In genomic region chr10:603745-604144, GRCh38 we compare ENCODE assay signal across 17 cellular contexts.
DNase-seq lines count a peak whose midpoint lies in the region; ATAC-seq and TF ChIP-seq lines count a peak whose summit lies in the region.
"Had no signal": no experiment of that assay in that cellular context is flagged by ENCODE, and none has a peak within 500 bp of the region (broad histone marks: within the 10 kb centered on the region; RNA-seq: fewer than 3 reads in every experiment).

No MANE protein-coding gene starts in this region.

- POLR2A ChIA-PET in OCI-LY7 (lab: Charles Lee) = interaction anchor here (0.6 kb wide), 1 partner anchor 380 kb away, joined by 7 read pairs; no protein-coding TSS in a partner anchor

- H3K9me3 ChIP-seq in OCI-LY1 (ENCODE audit: low read length) = no peaks in the 10 kb centered on the region
- H3K9me3 ChIP-seq in OCI-LY7 (ENCODE audit: low read length) = no peaks in the 10 kb centered on the region

- H3K36me3 ChIP-seq in OCI-LY1 (ENCODE audit: insufficient read depth, low read length) (no peaks in the 10 kb centered on the region), OCI-LY7 (ENCODE audit: insufficient read depth, low read length) (no peaks in the 10 kb centered on the region)

- no peaks in the 10 kb centered on the region for H3K9me3 Mint-ChIP-seq in nephron progenitor cell
- H3K9me3 Mint-ChIP-seq in stimulated activated memory B cell treated with anti-CD40 and anti-IgM and Interleukin-4, amounts not matched to agents 10 μg/mL and 1 μg/mL and 100 μg/mL, for 72 hours = no peaks in the 10 kb centered on the region
- H3K9me3 Mint-ChIP-seq: CD14-positive monocyte; CD8-positive, alpha-beta T cell had no signal

- H3K9ac ChIP-seq in OCI-LY1 (ENCODE audit: low read length) = peak overlapping the region; percentile 89

- H3K4me3 ChIP-seq in OCI-LY1 (ENCODE audit: low read depth, low read length, poor library complexity, severe bottlenecking) (peak overlapping the region; percentile 66), OCI-LY7 (ENCODE audit: low read depth, low read length, poor library complexity, severe bottlenecking) (no peak overlapping the region)

- peak; percentile 36 for DNase-seq in activated effector memory CD4-positive, alpha-beta T cell treated with anti-CD3 and anti-CD28 coated beads, Interleukin-2, amount 50 U/mL, for 16 hours
- no peak for DNase-seq in activated effector memory CD4-positive, alpha-beta T cell treated with Interleukin-2 at 50 U/mL for 16 hours
- DNase-seq in nephron progenitor cell (no peak), OCI-LY7 (ENCODE audit: low spot score) (no peak), NCI-H1092 (lab: John Stamatoyannopoulos, UW) (no peak)
- DNase-seq: CD8-positive, alpha-beta T cell; COR-L47; DMS153; DMS79 treated with DMSO at 0.1 percent for 48 hours; EL had no signal

- H3F3A ChIP-seq in OCI-LY1 (ENCODE audit: insufficient read depth, low read length) = peaks cover 13% of the 10 kb centered on the region

- H3K9me2 ChIP-seq in OCI-LY1 (ENCODE audit: low read depth, low read length) = no peaks in the 10 kb centered on the region
- H3K9me2 ChIP-seq in OCI-LY7 (ENCODE audit: insufficient read depth, low read length) = no peaks in the 10 kb centered on the region

- no peak overlapping the region for H3K4me3 Mint-ChIP-seq in nephron progenitor cell
- no peak overlapping the region for H3K4me3 Mint-ChIP-seq in stimulated activated memory B cell treated with anti-CD40 and anti-IgM and Interleukin-4, amounts not matched to agents 10 μg/mL and 1 μg/mL and 100 μg/mL, for 72 hours
- H3K4me3 Mint-ChIP-seq: CD8-positive, alpha-beta T cell had no signal

- intact Hi-C loops in OCI-LY7 (cut with micrococcal nuclease; ENCODE audit: unreplicated experiment) = no loop called here

- TF ChIP-seq CTCF in OCI-LY1 (IDR thresholded peaks at IDR 0.05; ENCODE audit: low read length) (no peak), nephron progenitor cell (IDR thresholded peaks at IDR 0.05) (no peak), OCI-LY7 (conservative IDR thresholded peaks at IDR 0.05; ENCODE audit: low read length) (no peak)

- peaks cover 82% of the 10 kb centered on the region for H3K4me1 Mint-ChIP-seq in nephron progenitor cell
- no peaks in the 10 kb centered on the region for H3K4me1 Mint-ChIP-seq in stimulated activated memory B cell treated with anti-CD40 and anti-IgM and Interleukin-4, amounts not matched to agents 10 μg/mL and 1 μg/mL and 100 μg/mL, for 72 hours
- H3K4me1 Mint-ChIP-seq: CD14-positive monocyte had no signal

- H4K20me1 ChIP-seq in OCI-LY1 (ENCODE audit: insufficient read depth, low read length) = no peaks in the 10 kb centered on the region
- H4K20me1 ChIP-seq in OCI-LY7 (ENCODE audit: insufficient read depth, low read length) = no peaks in the 10 kb centered on the region

- no peaks in the 10 kb centered on the region for H3K27me3 Mint-ChIP-seq in nephron progenitor cell (ENCODE audit: low read depth, poor library complexity)
- H3K27me3 Mint-ChIP-seq in stimulated activated memory B cell treated with anti-CD40 and anti-IgM and Interleukin-4, amounts not matched to agents 10 μg/mL and 1 μg/mL and 100 μg/mL, for 72 hours = peaks cover 42% of the 10 kb centered on the region

- ATAC-seq in stimulated activated memory B cell treated with anti-CD40 and anti-IgM and Interleukin-4, amounts not matched to agents 10 μg/mL and 1 μg/mL and 100 μg/mL, for 72 hours = peak; percentile 52
- ATAC-seq in GM18861 (IDR thresholded peaks at IDR 0.05; ENCODE audit: unreplicated experiment) = no peak
- ATAC-seq: CD8-positive, alpha-beta T cell; HCT116 had no signal

- H3K27ac Mint-ChIP-seq in nephron progenitor cell = peak overlapping the region; percentile 40
- no peak overlapping the region for H3K27ac Mint-ChIP-seq in stimulated activated memory B cell treated with anti-CD40 and anti-IgM and Interleukin-4, amounts not matched to agents 10 μg/mL and 1 μg/mL and 100 μg/mL, for 72 hours
- H3K27ac Mint-ChIP-seq: CD14-positive monocyte; CD8-positive, alpha-beta T cell had no signal

- CTCF ChIA-PET in OCI-LY7 (lab: Charles Lee; ENCODE audit: unreplicated experiment) = no interaction called here

- H3K4me2 ChIP-seq in OCI-LY1 (ENCODE audit: low read length) (peak overlapping the region; percentile 91), OCI-LY7 (ENCODE audit: low read length) (no peak overlapping the region)

- H3K4me1 ChIP-seq in OCI-LY1 (ENCODE audit: insufficient read depth, low read length, severe bottlenecking) = peaks cover 91% of the 10 kb centered on the region
- no peaks in the 10 kb centered on the region for H3K4me1 ChIP-seq in OCI-LY7 (ENCODE audit: insufficient read depth, low read length, poor library complexity, severe bottlenecking)

- H3K79me2 ChIP-seq in OCI-LY1 (ENCODE audit: insufficient read depth, low read length) (peaks cover 49% of the 10 kb centered on the region), OCI-LY7 (ENCODE audit: insufficient read depth, low read depth, low read length) (no peaks in the 10 kb centered on the region)

- H3K36me3 Mint-ChIP-seq in nephron progenitor cell (ENCODE audit: low read depth) = no peaks in the 10 kb centered on the region
- H3K36me3 Mint-ChIP-seq in stimulated activated memory B cell treated with anti-CD40 and anti-IgM and Interleukin-4, amounts not matched to agents 10 μg/mL and 1 μg/mL and 100 μg/mL, for 72 hours = no peaks in the 10 kb centered on the region
- H3K36me3 Mint-ChIP-seq: CD14-positive monocyte; CD8-positive, alpha-beta T cell had no signal

- BruUV-seq in OCI-LY7 (replicated peaks; lab: Mats Ljungman, UMichigan) = no TSS peak

- H2AFZ ChIP-seq in OCI-LY1 (ENCODE audit: low read length) = no peak overlapping the region
- H2AFZ ChIP-seq in OCI-LY7 (ENCODE audit: low read length) = no peak overlapping the region

- peak overlapping the region; percentile 95 for H3K27ac ChIP-seq in OCI-LY1 (ENCODE audit: low read depth, low read length, poor library complexity, severe bottlenecking)
- no peak overlapping the region for H3K27ac ChIP-seq in OCI-LY7 (ENCODE audit: low read depth, low read length, poor library complexity, severe bottlenecking)
- H3K27ac ChIP-seq: 22Rv1, HL-60 had no signal

- H3K27me3 ChIP-seq in OCI-LY1 (ENCODE audit: insufficient read depth, low read length) = no peaks in the 10 kb centered on the region
